ENCODE assay signal across 9 cellular contexts in genomic region chr20:44990425-44990824, GRCh38.
DNase-seq lines count a peak whose midpoint lies in the region; ATAC-seq and TF ChIP-seq lines count a peak whose summit lies in the region.
"Had no signal": no experiment of that assay in that cellular context is flagged by ENCODE, and none has a peak within 500 bp of the region (broad histone marks: within the 10 kb centered on the region; RNA-seq: fewer than 3 reads in every experiment).

No MANE protein-coding gene starts in this region.

- ATAC-seq in RWPE2 (ENCODE audit: low read depth) = peak; percentile 24; the same call in 1 of the 3 replicates
- ATAC-seq in GM21737 (IDR thresholded peaks at IDR 0.05; ENCODE audit: unreplicated experiment) = no peak

- H3K36me3 ChIP-seq in GM06990 (ENCODE audit: control insufficient read depth, insufficient read depth, low read length) (peaks cover 6% of the 10 kb centered on the region), RWPE2 (ENCODE audit: low read depth) (peaks cover 76% of the 10 kb centered on the region), endocrine pancreas (ENCODE audit: control insufficient read depth, insufficient read depth, low read length) (no peaks in the 10 kb centered on the region)
- H3K36me3 ChIP-seq: prostate gland had no signal

- TF ChIP-seq CTCF in GM06990 (IDR thresholded peaks at IDR 0.05; ENCODE audit: insufficient read depth, low read length, poor library complexity, severe bottlenecking) (no peak), RWPE2 (IDR thresholded peaks at IDR 0.05; ENCODE audit: poor library complexity, severe bottlenecking) (no peak)

- no peaks in the 10 kb centered on the region for H3K9me3 ChIP-seq in RWPE2 (ENCODE audit: severe bottlenecking)
- H3K9me3 ChIP-seq in endocrine pancreas (ENCODE audit: control insufficient read depth, low read length) = no peaks in the 10 kb centered on the region
- H3K9me3 ChIP-seq: prostate gland had no signal

- peak overlapping the region; percentile 38 for H3K9ac ChIP-seq in endocrine pancreas (ENCODE audit: control insufficient read depth, insufficient read depth, low read length)

- H3K4me3 ChIP-seq in GM06990 (replicated peaks; ENCODE audit: low read depth, low read length) = peak overlapping the region; percentile 15
- H3K4me3 ChIP-seq in RWPE2 (ENCODE audit: severe bottlenecking) = no peak overlapping the region
- peak overlapping the region; percentile 63 for H3K4me3 ChIP-seq in endocrine pancreas (ENCODE audit: control insufficient read depth, insufficient read depth, low read length)
- H3K4me3 ChIP-seq: prostate gland had no signal

- no peaks in the 10 kb centered on the region for H3K27me3 ChIP-seq in GM06990 (replicated peaks; ENCODE audit: control insufficient read depth, insufficient read depth, low read length)
- no peaks in the 10 kb centered on the region for H3K27me3 ChIP-seq in RWPE2 (ENCODE audit: insufficient read depth, poor library complexity, severe bottlenecking)
- H3K27me3 ChIP-seq in endocrine pancreas (ENCODE audit: control insufficient read depth, insufficient read depth, low read length) = no peaks in the 10 kb centered on the region

- H3K27ac ChIP-seq in RWPE2 (ENCODE audit: poor library complexity, severe bottlenecking) = peak overlapping the region; percentile 72
- H3K27ac ChIP-seq: prostate gland had no signal

- peaks cover 34% of the 10 kb centered on the region for H3K4me1 ChIP-seq in RWPE2 (ENCODE audit: insufficient read depth, poor library complexity, severe bottlenecking)
- no peaks in the 10 kb centered on the region for H3K4me1 ChIP-seq in endocrine pancreas (ENCODE audit: control insufficient read depth, insufficient read depth, low read length)
- H3K4me1 ChIP-seq: prostate gland had no signal

- DNase-seq in GM06990 (ENCODE audit: extremely low read depth, insufficient read length) (peak; percentile 11), RWPE2 (ENCODE audit: low spot score) (no peak), 8988T (no peak), hepatic stellate cell (ENCODE audit: low spot score) (no peak), NCI-H226 (no peak)
- peak; percentile 42 to 66 (median 54) for DNase-seq in stimulated activated CD4-positive, alpha-beta T cell treated with anti-CD3 and anti-CD28 coated beads, Interleukin-12 subunit alpha, Interleukin-12 subunit beta, amount 100 ng/mL, for 48 hours (ENCODE audit: low read depth in 2 of 3, low spot score in 1 of 3)

Comparison
In these comparisons a context has a peak if more than half of its experiments do, and no peak if none do; other contexts are left out.
1. DNase-seq: peak in GM06990 (single experiment) and stimulated activated CD4-positive, alpha-beta T cell treated with anti-CD3 and anti-CD28 coated beads, Interleukin-12 subunit alpha, Interleukin-12 subunit beta, amount 100 ng/mL, for 48 hours (3 of 3); none in RWPE2 (single experiment), 8988T (single experiment), hepatic stellate cell (single experiment) and NCI-H226 (single experiment).